In genomic region chr1:28518745-28519341, GRCh38 we compare ENCODE assay signal across 8 cellular contexts. TPM values are rescaled to one million over a fixed set of nuclear protein-coding genes. Genes with fewer than 3 reads are reported as not detected.
DNase-seq lines count a peak whose midpoint lies in the region; ATAC-seq and TF ChIP-seq lines count a peak whose summit lies in the region.

No MANE protein-coding gene starts in this region.

- peak overlapping the region; percentile 90 for H3K9ac ChIP-seq in endodermal cell (ENCODE audit: extremely low read depth, low read length, poor library complexity, severe bottlenecking)

- no peak overlapping the region for H3K27ac ChIP-seq in endodermal cell (ENCODE audit: low read depth, low read length)
- H3K27ac ChIP-seq in neutrophil: peak overlapping the region; percentile 79

- 14 to 16% methylated on average over 13 to 21 of the region's 21 CpGs for WGBS in endodermal cell (ENCODE audit: insufficient coverage in 1 of 2, insufficient read length in 1 of 2), 2 experiments

- H3K27me3 Mint-ChIP-seq in T-helper 2 cell treated with Interferon-gamma antibody and Interleukin-4, amounts not matched to agents 5 μg/mL and 100 μg/mL, for 36 hours (ENCODE audit: low read depth): no peaks in the 10 kb centered on the region
- no peaks in the 10 kb centered on the region for H3K27me3 Mint-ChIP-seq in endodermal cell (ENCODE audit: insufficient read depth)

- TF ChIP-seq CTCF in GM10266 (IDR thresholded peaks at IDR 0.05; ENCODE audit: control insufficient read depth, insufficient read depth, low read depth, missing control alignments) (no peak), endodermal cell (conservative IDR thresholded peaks at IDR 0.05) (no peak), neutrophil (IDR thresholded peaks at IDR 0.05) (no peak)

- ATAC-seq in HG02938 (IDR thresholded peaks at IDR 0.05; ENCODE audit: unreplicated experiment): peak; percentile 17
- ATAC-seq in HG03439 (IDR thresholded peaks at IDR 0.05; ENCODE audit: unreplicated experiment): no peak
- ATAC-seq in HG03097 (IDR thresholded peaks at IDR 0.05; ENCODE audit: low FRiP score, unreplicated experiment): no peak

- DNase-seq in GM10266 (ENCODE audit: extremely low spot score) (peak; percentile 72), endodermal cell (no peak), occipital lobe (lab: John Stamatoyannopoulos, UW) (no peak)
- peak; percentile 57 for DNase-seq in T-helper 2 cell treated with Interferon-gamma antibody and Interleukin-4, amounts not matched to agents 5 μg/mL and 100 μg/mL, for 36 hours (ENCODE audit: low spot score)

- H3K4me1 ChIP-seq in endodermal cell (ENCODE audit: control insufficient read depth, insufficient read depth, low read length) (peaks cover 2% of the 10 kb centered on the region), neutrophil (ENCODE audit: control insufficient read depth in 1 of 2, insufficient read depth in 1 of 2, low read depth in 1 of 2, low read length in 1 of 2) (peaks cover 16 to 19% of the 10 kb centered on the region in 2 experiments)

- H3K27me3 ChIP-seq in endodermal cell (ENCODE audit: control insufficient read depth, insufficient read depth, low read length, poor library complexity, severe bottlenecking): no peaks in the 10 kb centered on the region
- no peaks in the 10 kb centered on the region for H3K27me3 ChIP-seq in neutrophil

- H3K4me3 ChIP-seq in endodermal cell (ENCODE audit: low read length) (peak overlapping the region; percentile 94), neutrophil (ENCODE audit: low read depth in 1 of 2, low read length in 1 of 2) (peak overlapping the region; percentile 78 to 79)

- H3K4me1 Mint-ChIP-seq in T-helper 2 cell treated with Interferon-gamma antibody and Interleukin-4, amounts not matched to agents 5 μg/mL and 100 μg/mL, for 36 hours (ENCODE audit: low read depth): peaks cover 29% of the 10 kb centered on the region
- peaks cover 18% of the 10 kb centered on the region for H3K4me1 Mint-ChIP-seq in endodermal cell

- no peaks in the 10 kb centered on the region for H3K9me3 Mint-ChIP-seq in T-helper 2 cell treated with Interferon-gamma antibody and Interleukin-4, amounts not matched to agents 5 μg/mL and 100 μg/mL, for 36 hours
- no peaks in the 10 kb centered on the region for H3K9me3 Mint-ChIP-seq in endodermal cell

- peaks cover 21% of the 10 kb centered on the region for H3K36me3 Mint-ChIP-seq in T-helper 2 cell treated with Interferon-gamma antibody and Interleukin-4, amounts not matched to agents 5 μg/mL and 100 μg/mL, for 36 hours (ENCODE audit: low read depth)
- H3K36me3 Mint-ChIP-seq in endodermal cell (ENCODE audit: low read depth): peaks cover 24% of the 10 kb centered on the region

- peak overlapping the region; percentile 90 for H3K27ac Mint-ChIP-seq in T-helper 2 cell treated with Interferon-gamma antibody and Interleukin-4, amounts not matched to agents 5 μg/mL and 100 μg/mL, for 36 hours
- H3K27ac Mint-ChIP-seq in endodermal cell: peak overlapping the region; percentile 99

- H3K36me3 ChIP-seq in endodermal cell (ENCODE audit: control insufficient read depth, insufficient read depth, low read length): peaks cover 7% of the 10 kb centered on the region
- H3K36me3 ChIP-seq in neutrophil: peaks cover 7% of the 10 kb centered on the region

- H3K4me3 Mint-ChIP-seq in T-helper 2 cell treated with Interferon-gamma antibody and Interleukin-4, amounts not matched to agents 5 μg/mL and 100 μg/mL, for 36 hours: peak overlapping the region; percentile 87
- peak overlapping the region; percentile 84 for H3K4me3 Mint-ChIP-seq in endodermal cell

- H3K9me3 ChIP-seq in endodermal cell (ENCODE audit: control insufficient read depth, low read length): no peaks in the 10 kb centered on the region
- H3K9me3 ChIP-seq in neutrophil: no peaks in the 10 kb centered on the region

RNA-seq across cellular contexts. Expression of gene RCC1, which starts 13.0 kb away (rescaled TPM):
- total RNA-seq in endodermal cell (10 to 100 TPM; 55.4 to 65.3 TPM), occipital lobe (13.4 TPM)
- polyA plus RNA-seq in endodermal cell (2013, experiment 1 of 2): 48.1 TPM
- polyA plus RNA-seq in endodermal cell (2013, experiment 2 of 2): 45.8 TPM

RNA-seq across cellular contexts. Expression of gene TRNAU1AP, which starts 34.0 kb away (rescaled TPM):
- total RNA-seq in endodermal cell (10 to 100 TPM; 49.6 to 53.7 TPM), occipital lobe (39.8 TPM)
- polyA plus RNA-seq in endodermal cell (2013, experiment 1 of 2): 31.5 TPM
- 27.0 TPM for polyA plus RNA-seq in endodermal cell (2013, experiment 2 of 2)

Comparison
In these comparisons a context has a peak if more than half of its experiments do, and no peak if none do; other contexts are left out.
1. DNase-seq: peak in GM10266 (single experiment) and T-helper 2 cell treated with Interferon-gamma antibody and Interleukin-4, amounts not matched to agents 5 μg/mL and 100 μg/mL, for 36 hours (single experiment); none in endodermal cell (single experiment) and occipital lobe (single experiment).